In the genomic region with DNA sequence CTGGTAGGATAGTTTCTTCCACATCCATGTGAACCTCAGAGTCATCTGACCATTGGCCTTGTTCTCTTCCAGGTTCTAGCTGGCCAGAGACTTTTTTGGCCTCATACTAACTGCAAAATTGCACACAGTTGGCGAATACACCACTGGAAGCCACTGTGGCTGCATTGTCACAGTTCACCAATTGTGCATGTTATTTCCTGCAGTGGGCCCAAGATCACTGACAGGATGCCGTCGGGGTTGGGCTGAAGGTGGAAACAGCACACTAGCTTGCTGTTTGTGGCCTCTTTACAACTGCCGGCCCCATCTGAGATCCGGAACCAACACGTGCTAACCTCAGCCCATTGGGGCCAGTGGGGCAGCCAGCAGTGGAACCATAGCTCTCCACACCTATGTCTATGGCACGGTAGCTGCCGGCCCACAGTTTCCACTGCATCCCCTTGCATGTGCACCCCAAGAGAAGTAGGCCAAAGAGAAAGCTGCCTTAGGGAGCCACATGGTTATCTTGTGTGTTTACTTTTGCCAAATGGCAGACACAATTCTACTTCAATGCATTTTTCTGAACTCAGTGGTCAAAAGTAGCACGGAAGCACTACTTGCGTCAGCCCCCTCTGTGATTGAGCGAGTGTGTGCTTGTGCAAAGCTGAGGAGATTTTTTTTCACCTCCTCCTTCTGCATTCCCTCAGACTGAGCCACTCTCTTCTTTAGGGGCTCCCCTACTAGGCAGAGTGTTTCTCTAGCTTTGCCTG, we compare ENCODE assay signal across 1 cellular context.
TF ChIP-seq lines count a peak whose summit lies in the region.

No MANE protein-coding gene starts in this region.

TF ChIP-seq in GM12878, 131 proteins besides CTCF, POLR2A, EP300 and RAD21 (continued from another document and continues in another):
- TF ChIP-seq IRF4 (IDR thresholded peaks at IDR 0.05; ENCODE audit: low read depth, low read length): peak; percentile 45; the same call in 1 of the 2 replicates
- TF ChIP-seq RB1 (IDR thresholded peaks at IDR 0.05; ENCODE audit: borderline replicate concordance): 0 out of 2 replicates have a peak, but pooled peaks have one; percentile 22
- TF ChIP-seq JUND (IDR thresholded peaks at IDR 0.05; ENCODE audit: low read depth, low read length): no peak
- TF ChIP-seq ZNF207 (IDR thresholded peaks at IDR 0.05; ENCODE audit: borderline replicate concordance): peak; percentile 24; the same call in 1 of the 2 replicates
- TF ChIP-seq BMI1 (IDR thresholded peaks at IDR 0.05; ENCODE audit: borderline replicate concordance): no peak; the same call in 1 of the 2 replicates
- no peak for TF ChIP-seq PML (IDR thresholded peaks at IDR 0.05; ENCODE audit: low read length)
- peak; percentile 34; the same call in 1 of the 2 replicates for TF ChIP-seq RAD51 (IDR thresholded peaks at IDR 0.05)
- no peak for TF ChIP-seq ESRRA (IDR thresholded peaks at IDR 0.05; ENCODE audit: low read length)
- TF ChIP-seq, protein P1, sequence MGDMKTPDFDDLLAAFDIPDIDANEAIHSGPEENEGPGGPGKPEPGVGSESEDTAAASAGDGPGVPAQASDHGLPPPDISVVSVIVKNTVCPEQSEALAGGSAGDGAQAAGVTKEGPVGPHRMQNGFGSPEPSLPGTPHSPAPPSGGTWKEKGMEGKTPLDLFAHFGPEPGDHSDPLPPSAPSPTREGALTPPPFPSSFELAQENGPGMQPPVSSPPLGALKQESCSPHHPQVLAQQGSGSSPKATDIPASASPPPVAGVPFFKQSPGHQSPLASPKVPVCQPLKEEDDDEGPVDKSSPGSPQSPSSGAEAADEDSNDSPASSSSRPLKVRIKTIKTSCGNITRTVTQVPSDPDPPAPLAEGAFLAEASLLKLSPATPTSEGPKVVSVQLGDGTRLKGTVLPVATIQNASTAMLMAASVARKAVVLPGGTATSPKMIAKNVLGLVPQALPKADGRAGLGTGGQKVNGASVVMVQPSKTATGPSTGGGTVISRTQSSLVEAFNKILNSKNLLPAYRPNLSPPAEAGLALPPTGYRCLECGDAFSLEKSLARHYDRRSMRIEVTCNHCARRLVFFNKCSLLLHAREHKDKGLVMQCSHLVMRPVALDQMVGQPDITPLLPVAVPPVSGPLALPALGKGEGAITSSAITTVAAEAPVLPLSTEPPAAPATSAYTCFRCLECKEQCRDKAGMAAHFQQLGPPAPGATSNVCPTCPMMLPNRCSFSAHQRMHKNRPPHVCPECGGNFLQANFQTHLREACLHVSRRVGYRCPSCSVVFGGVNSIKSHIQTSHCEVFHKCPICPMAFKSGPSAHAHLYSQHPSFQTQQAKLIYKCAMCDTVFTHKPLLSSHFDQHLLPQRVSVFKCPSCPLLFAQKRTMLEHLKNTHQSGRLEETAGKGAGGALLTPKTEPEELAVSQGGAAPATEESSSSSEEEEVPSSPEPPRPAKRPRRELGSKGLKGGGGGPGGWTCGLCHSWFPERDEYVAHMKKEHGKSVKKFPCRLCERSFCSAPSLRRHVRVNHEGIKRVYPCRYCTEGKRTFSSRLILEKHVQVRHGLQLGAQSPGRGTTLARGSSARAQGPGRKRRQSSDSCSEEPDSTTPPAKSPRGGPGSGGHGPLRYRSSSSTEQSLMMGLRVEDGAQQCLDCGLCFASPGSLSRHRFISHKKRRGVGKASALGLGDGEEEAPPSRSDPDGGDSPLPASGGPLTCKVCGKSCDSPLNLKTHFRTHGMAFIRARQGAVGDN (IDR thresholded peaks at IDR 0.05): peak; percentile 99
- TF ChIP-seq FOXK2 (IDR thresholded peaks at IDR 0.05): no peak
- TF ChIP-seq SIN3A (IDR thresholded peaks at IDR 0.05; ENCODE audit: low read depth, low read length): no peak
- TF ChIP-seq ZNF217 (IDR thresholded peaks at IDR 0.05): peak; percentile 30; the same call in 1 of the 2 replicates
- TF ChIP-seq BHLHE40 (IDR thresholded peaks at IDR 0.05; ENCODE audit: borderline replicate concordance in 1 of 2, low read depth in 2 of 2, low read length in 1 of 2): peak; percentile 97 to 98
- peak; percentile 70 for TF ChIP-seq CREM (IDR thresholded peaks at IDR 0.05; ENCODE audit: low read depth)
- TF ChIP-seq TCF7 (IDR thresholded peaks at IDR 0.05; ENCODE audit: borderline replicate concordance): no peak; the same call in 1 of the 2 replicates
- TF ChIP-seq, protein P2, sequence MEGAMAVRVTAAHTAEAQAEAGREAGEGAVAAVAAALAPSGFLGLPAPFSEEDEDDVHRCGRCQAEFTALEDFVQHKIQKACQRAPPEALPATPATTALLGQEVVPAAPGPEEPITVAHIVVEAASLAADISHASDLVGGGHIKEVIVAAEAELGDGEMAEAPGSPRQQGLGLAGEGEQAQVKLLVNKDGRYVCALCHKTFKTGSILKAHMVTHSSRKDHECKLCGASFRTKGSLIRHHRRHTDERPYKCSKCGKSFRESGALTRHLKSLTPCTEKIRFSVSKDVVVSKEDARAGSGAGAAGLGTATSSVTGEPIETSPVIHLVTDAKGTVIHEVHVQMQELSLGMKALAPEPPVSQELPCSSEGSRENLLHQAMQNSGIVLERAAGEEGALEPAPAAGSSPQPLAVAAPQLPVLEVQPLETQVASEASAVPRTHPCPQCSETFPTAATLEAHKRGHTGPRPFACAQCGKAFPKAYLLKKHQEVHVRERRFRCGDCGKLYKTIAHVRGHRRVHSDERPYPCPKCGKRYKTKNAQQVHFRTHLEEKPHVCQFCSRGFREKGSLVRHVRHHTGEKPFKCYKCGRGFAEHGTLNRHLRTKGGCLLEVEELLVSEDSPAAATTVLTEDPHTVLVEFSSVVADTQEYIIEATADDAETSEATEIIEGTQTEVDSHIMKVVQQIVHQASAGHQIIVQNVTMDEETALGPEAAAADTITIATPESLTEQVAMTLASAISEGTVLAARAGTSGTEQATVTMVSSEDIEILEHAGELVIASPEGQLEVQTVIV (IDR thresholded peaks at IDR 0.05; ENCODE audit: borderline replicate concordance, partially characterized antibody): no peak
- TF ChIP-seq, protein P3, sequence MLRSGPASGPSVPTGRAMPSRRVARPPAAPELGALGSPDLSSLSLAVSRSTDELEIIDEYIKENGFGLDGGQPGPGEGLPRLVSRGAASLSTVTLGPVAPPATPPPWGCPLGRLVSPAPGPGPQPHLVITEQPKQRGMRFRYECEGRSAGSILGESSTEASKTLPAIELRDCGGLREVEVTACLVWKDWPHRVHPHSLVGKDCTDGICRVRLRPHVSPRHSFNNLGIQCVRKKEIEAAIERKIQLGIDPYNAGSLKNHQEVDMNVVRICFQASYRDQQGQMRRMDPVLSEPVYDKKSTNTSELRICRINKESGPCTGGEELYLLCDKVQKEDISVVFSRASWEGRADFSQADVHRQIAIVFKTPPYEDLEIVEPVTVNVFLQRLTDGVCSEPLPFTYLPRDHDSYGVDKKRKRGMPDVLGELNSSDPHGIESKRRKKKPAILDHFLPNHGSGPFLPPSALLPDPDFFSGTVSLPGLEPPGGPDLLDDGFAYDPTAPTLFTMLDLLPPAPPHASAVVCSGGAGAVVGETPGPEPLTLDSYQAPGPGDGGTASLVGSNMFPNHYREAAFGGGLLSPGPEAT (IDR thresholded peaks at IDR 0.05; ENCODE audit: low read depth): peak; percentile 73
- TF ChIP-seq TCF3 (IDR thresholded peaks at IDR 0.05; ENCODE audit: borderline replicate concordance, insufficient read depth, low read depth, low read length): 0 out of 2 replicates have a peak, but pooled peaks have one; percentile 12
- no peak for TF ChIP-seq RELA (IDR thresholded peaks at IDR 0.05; ENCODE audit: borderline replicate concordance, partially characterized antibody)
- TF ChIP-seq JUNB (IDR thresholded peaks at IDR 0.05): no peak
- TF ChIP-seq NR2C2 (IDR thresholded peaks at IDR 0.05; ENCODE audit: borderline replicate concordance, control insufficient read depth, insufficient read length, low read depth): no peak
- peak; percentile 75 for TF ChIP-seq ATF7 (IDR thresholded peaks at IDR 0.05; ENCODE audit: low read depth)
- TF ChIP-seq, protein P4, sequence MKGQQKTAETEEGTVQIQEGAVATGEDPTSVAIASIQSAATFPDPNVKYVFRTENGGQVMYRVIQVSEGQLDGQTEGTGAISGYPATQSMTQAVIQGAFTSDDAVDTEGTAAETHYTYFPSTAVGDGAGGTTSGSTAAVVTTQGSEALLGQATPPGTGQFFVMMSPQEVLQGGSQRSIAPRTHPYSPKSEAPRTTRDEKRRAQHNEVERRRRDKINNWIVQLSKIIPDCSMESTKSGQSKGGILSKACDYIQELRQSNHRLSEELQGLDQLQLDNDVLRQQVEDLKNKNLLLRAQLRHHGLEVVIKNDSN (IDR thresholded peaks at IDR 0.05; ENCODE audit: borderline replicate concordance, extremely low read length, insufficient read depth, low read depth, low read length): no peak
- TF ChIP-seq CBX5 (IDR thresholded peaks at IDR 0.05; ENCODE audit: low read depth): no peak
- peak; percentile 95 for TF ChIP-seq IKZF1 (conservative IDR thresholded peaks at IDR 0.05)
- TF ChIP-seq TBL1XR1 (IDR thresholded peaks at IDR 0.05; ENCODE audit: low read depth, low read length): peak; percentile 75; the same call in 1 of the 2 replicates
- no peak for TF ChIP-seq ZNF622 (IDR thresholded peaks at IDR 0.05)
- TF ChIP-seq, protein P5, sequence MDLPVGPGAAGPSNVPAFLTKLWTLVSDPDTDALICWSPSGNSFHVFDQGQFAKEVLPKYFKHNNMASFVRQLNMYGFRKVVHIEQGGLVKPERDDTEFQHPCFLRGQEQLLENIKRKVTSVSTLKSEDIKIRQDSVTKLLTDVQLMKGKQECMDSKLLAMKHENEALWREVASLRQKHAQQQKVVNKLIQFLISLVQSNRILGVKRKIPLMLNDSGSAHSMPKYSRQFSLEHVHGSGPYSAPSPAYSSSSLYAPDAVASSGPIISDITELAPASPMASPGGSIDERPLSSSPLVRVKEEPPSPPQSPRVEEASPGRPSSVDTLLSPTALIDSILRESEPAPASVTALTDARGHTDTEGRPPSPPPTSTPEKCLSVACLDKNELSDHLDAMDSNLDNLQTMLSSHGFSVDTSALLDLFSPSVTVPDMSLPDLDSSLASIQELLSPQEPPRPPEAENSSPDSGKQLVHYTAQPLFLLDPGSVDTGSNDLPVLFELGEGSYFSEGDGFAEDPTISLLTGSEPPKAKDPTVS (IDR thresholded peaks at IDR 0.05; ENCODE audit: low read depth, low read length): no peak
- no peak for TF ChIP-seq KLF5 (IDR thresholded peaks at IDR 0.05; ENCODE audit: partially characterized antibody)
- no peak for TF ChIP-seq HDAC2 (IDR thresholded peaks at IDR 0.05)
- no peak for TF ChIP-seq SREBF2 (IDR thresholded peaks at IDR 0.05; ENCODE audit: low read length)
- TF ChIP-seq ZBED1 (IDR thresholded peaks at IDR 0.05; ENCODE audit: borderline replicate concordance): no peak; the same call in 1 of the 2 replicates
- no peak for TF ChIP-seq ASH2L (IDR thresholded peaks at IDR 0.05; ENCODE audit: borderline replicate concordance, low read depth)
- TF ChIP-seq ZNF274 (IDR thresholded peaks at IDR 0.05; ENCODE audit: insufficient read depth, insufficient read length): no peak
- TF ChIP-seq DPF2 (IDR thresholded peaks at IDR 0.05): peak; percentile 91
- no peak; the same call in 1 of the 2 replicates for TF ChIP-seq SMAD5 (IDR thresholded peaks at IDR 0.05; ENCODE audit: low read depth)
- TF ChIP-seq, protein P6, sequence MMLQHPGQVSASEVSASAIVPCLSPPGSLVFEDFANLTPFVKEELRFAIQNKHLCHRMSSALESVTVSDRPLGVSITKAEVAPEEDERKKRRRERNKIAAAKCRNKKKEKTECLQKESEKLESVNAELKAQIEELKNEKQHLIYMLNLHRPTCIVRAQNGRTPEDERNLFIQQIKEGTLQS (IDR thresholded peaks at IDR 0.05; ENCODE audit: borderline replicate concordance, extremely low read depth, low read depth, low read length): no peak
- TF ChIP-seq TARDBP (IDR thresholded peaks at IDR 0.05; ENCODE audit: borderline replicate concordance): no peak; the same call in 1 of the 2 replicates
- TF ChIP-seq SPI1 (IDR thresholded peaks at IDR 0.05; ENCODE audit: borderline replicate concordance, insufficient read depth, low read depth, low read length): no peak; the same call in 1 of the 2 replicates
- no peak for TF ChIP-seq CHD4 (IDR thresholded peaks at IDR 0.05)
- TF ChIP-seq ZSCAN29 (IDR thresholded peaks at IDR 0.05): no peak
- TF ChIP-seq CHD2 (IDR thresholded peaks at IDR 0.05; ENCODE audit: borderline replicate concordance, low read depth, low read length): peak; percentile 73; the same call in 1 of the 2 replicates
- TF ChIP-seq FOS (IDR thresholded peaks at IDR 0.05; ENCODE audit: borderline replicate concordance, extremely low read depth, insufficient read length): no peak
- TF ChIP-seq, protein P7, sequence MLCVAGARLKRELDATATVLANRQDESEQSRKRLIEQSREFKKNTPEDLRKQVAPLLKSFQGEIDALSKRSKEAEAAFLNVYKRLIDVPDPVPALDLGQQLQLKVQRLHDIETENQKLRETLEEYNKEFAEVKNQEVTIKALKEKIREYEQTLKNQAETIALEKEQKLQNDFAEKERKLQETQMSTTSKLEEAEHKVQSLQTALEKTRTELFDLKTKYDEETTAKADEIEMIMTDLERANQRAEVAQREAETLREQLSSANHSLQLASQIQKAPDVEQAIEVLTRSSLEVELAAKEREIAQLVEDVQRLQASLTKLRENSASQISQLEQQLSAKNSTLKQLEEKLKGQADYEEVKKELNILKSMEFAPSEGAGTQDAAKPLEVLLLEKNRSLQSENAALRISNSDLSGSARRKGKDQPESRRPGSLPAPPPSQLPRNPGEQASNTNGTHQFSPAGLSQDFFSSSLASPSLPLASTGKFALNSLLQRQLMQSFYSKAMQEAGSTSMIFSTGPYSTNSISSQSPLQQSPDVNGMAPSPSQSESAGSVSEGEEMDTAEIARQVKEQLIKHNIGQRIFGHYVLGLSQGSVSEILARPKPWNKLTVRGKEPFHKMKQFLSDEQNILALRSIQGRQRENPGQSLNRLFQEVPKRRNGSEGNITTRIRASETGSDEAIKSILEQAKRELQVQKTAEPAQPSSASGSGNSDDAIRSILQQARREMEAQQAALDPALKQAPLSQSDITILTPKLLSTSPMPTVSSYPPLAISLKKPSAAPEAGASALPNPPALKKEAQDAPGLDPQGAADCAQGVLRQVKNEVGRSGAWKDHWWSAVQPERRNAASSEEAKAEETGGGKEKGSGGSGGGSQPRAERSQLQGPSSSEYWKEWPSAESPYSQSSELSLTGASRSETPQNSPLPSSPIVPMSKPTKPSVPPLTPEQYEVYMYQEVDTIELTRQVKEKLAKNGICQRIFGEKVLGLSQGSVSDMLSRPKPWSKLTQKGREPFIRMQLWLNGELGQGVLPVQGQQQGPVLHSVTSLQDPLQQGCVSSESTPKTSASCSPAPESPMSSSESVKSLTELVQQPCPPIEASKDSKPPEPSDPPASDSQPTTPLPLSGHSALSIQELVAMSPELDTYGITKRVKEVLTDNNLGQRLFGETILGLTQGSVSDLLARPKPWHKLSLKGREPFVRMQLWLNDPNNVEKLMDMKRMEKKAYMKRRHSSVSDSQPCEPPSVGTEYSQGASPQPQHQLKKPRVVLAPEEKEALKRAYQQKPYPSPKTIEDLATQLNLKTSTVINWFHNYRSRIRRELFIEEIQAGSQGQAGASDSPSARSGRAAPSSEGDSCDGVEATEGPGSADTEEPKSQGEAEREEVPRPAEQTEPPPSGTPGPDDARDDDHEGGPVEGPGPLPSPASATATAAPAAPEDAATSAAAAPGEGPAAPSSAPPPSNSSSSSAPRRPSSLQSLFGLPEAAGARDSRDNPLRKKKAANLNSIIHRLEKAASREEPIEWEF (IDR thresholded peaks at IDR 0.05; ENCODE audit: insufficient replicate concordance, low read depth, low read length): peak; percentile 20
- TF ChIP-seq TCF12 (IDR thresholded peaks at IDR 0.05; ENCODE audit: low read depth, low read length): peak; percentile 34; the same call in 1 of the 2 replicates
